Comparison of ENCODE assay signal across 20 cellular contexts in the genomic region with DNA sequence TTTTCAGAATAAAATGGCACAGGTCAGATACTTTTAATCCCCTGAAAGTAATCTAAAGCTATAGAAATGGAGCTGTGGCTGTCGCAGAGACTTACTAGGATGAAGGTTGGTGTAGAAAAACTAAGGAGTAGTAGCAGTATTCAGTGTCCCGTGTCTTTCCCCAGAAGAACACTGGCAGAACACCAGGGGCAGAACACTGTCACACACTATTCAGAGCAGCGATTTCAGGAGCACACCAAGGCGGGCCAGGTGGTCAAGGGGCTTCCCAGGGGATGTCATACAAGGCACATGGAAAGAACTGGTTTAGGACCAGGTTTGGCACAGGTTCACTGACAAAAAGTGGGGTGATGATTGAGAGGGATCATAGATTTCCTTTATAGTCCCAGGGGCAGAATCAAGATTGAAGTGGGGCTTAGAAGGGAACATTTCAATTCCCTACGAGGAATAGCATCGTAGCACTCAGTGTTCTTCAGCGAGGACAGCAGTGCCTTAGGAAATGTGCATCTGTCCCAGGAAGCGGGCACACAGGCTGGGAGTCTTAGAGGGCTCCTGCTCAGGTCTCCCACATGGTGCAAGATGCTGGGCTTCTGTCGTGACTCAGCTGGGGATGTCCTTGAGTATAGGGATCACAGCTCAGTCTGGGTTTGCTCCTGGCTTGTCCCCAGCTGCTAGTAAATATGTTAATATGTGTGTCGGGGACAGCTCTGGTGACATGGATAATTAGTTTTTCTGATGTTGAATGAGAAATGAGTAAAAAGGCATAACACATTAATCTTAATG.
"Had no signal": no experiment of that assay in that cellular context is flagged by ENCODE, and none has a peak within 500 bp of the region (broad histone marks: within the 10 kb centered on the region; RNA-seq: fewer than 3 reads in every experiment).

No MANE protein-coding gene starts in this region.

- H3K27me3 ChIP-seq: esophagus squamous epithelium, neural progenitor cell, thyroid gland had no signal

- DNase-seq: activated CD4-positive, alpha-beta T cell treated with anti-CD3 and anti-CD28 coated beads for 1 hour; activated CD4-positive, alpha-beta T cell treated with anti-CD3 and anti-CD28 coated beads, Interleukin-2, amount 50 U/mL, for 1 hour; activated CD8-positive, alpha-beta T cell treated with anti-CD3 and anti-CD28 coated beads, Interleukin-2, amount 10 ng/mL, durations not matched to agents 7 days and 5 days; activated naive CD4-positive, alpha-beta T cell treated with Interleukin-2 at 50 U/mL for 16 hours; activated naive CD8-positive, alpha-beta T cell treated with anti-CD3 and anti-CD28 coated beads for 36 hours; amniotic stem cell; cerebellar nuclear complex; esophagus squamous epithelium; kidney; lower lobe of right lung; naive thymus-derived CD4-positive, alpha-beta T cell; posterior cingulate gyrus; retina; substantia nigra; T-cell had no signal

- H3K27me3 Mint-ChIP-seq: stimulated activated naive CD8-positive, alpha-beta T cell treated with anti-CD3 and anti-CD28 coated beads, Interleukin-15, Interleukin-2, amounts not matched to agents 100 ng/mL and 50 ng/mL, for 24 hours; T-cell had no signal

- ATAC-seq: activated CD8-positive, alpha-beta T cell treated with anti-CD3 and anti-CD28 coated beads, Interleukin-2, amount 10 ng/mL, durations not matched to agents 7 days and 5 days; lower lobe of right lung; naive thymus-derived CD4-positive, alpha-beta T cell; T-cell had no signal

- H3K27ac Mint-ChIP-seq: activated CD8-positive, alpha-beta T cell treated with anti-CD3 and anti-CD28 coated beads, Interleukin-2, amount 10 ng/mL, durations not matched to agents 7 days and 5 days; activated naive CD8-positive, alpha-beta T cell treated with anti-CD3 and anti-CD28 coated beads for 36 hours; neural progenitor cell; stimulated activated naive CD8-positive, alpha-beta T cell treated with anti-CD3 and anti-CD28 coated beads, Interleukin-15, Interleukin-2, amounts not matched to agents 100 ng/mL and 50 ng/mL, for 24 hours; T-cell; T-helper 2 cell treated with Interferon-gamma antibody and Interleukin-4, amounts not matched to agents 5 μg/mL and 100 μg/mL, for 36 hours had no signal

- H3K27ac ChIP-seq: coronary artery, esophagus squamous epithelium, lower lobe of right lung, neural progenitor cell, thyroid gland had no signal

- H3K9me3 Mint-ChIP-seq: activated naive CD8-positive, alpha-beta T cell treated with anti-CD3 and anti-CD28 coated beads for 36 hours; neural progenitor cell; stimulated activated naive CD8-positive, alpha-beta T cell treated with anti-CD3 and anti-CD28 coated beads, Interleukin-15, Interleukin-2, amounts not matched to agents 100 ng/mL and 50 ng/mL, for 24 hours; T-cell; T-helper 2 cell treated with Interferon-gamma antibody and Interleukin-4, amounts not matched to agents 5 μg/mL and 100 μg/mL, for 36 hours had no signal

- H3K4me3 Mint-ChIP-seq: activated CD8-positive, alpha-beta T cell treated with anti-CD3 and anti-CD28 coated beads, Interleukin-2, amount 10 ng/mL, durations not matched to agents 7 days and 5 days; activated naive CD8-positive, alpha-beta T cell treated with anti-CD3 and anti-CD28 coated beads for 36 hours; naive thymus-derived CD4-positive, alpha-beta T cell; neural progenitor cell; stimulated activated naive CD8-positive, alpha-beta T cell treated with anti-CD3 and anti-CD28 coated beads, Interleukin-15, Interleukin-2, amounts not matched to agents 100 ng/mL and 50 ng/mL, for 24 hours; T-cell; T-helper 2 cell treated with Interferon-gamma antibody and Interleukin-4, amounts not matched to agents 5 μg/mL and 100 μg/mL, for 36 hours had no signal
